Comparison of ENCODE assay signal across 8 cellular contexts in the genomic region with DNA sequence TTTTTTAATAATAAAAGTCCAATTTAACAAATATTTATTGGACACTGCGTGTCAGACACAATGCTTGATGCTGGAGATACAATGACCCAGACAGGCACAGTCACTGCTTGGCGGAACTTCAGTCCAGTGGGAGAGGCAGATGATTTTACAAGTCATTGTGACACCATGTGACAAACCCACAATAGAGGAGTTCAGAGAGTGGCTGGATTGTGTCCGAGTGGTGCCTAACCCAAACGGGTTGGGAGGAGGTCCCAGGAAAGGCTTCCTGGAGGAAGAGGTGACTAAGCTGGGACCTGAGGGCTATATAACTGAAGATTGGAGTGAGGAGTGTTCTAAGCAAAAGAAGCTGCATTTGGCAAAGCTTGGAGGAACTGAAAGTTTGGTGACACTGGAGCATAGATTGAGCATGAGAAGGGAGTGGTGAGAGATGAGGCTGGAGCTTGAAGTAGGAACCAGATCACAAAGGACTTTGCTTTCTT. TPM values are rescaled to one million over a fixed set of nuclear protein-coding genes. Genes with fewer than 3 reads are reported as not detected.
DNase-seq lines count a peak whose midpoint lies in the region; ATAC-seq and TF ChIP-seq lines count a peak whose summit lies in the region.

No MANE protein-coding gene starts in this region.

- H3K27ac Mint-ChIP-seq in CD4-positive, alpha-beta memory T cell = peak overlapping the region in 6 of 7 donors; percentile 4 to 89 (median 43)
- H3K27ac Mint-ChIP-seq in activated T-helper 17 cell treated with anti-CD3 and anti-CD28 coated beads, Interleukin-2, amount 50 U/mL, for 72 hours = no peak overlapping the region
- H3K27ac Mint-ChIP-seq in type B pancreatic cell = no peak overlapping the region

- intact Hi-C loops in CD4-positive, alpha-beta memory T cell (cut with micrococcal nuclease) = no loop called here

- no peak overlapping the region for H3K4me3 ChIP-seq in CD4-positive, alpha-beta memory T cell (ENCODE audit: low read length in 2 of 2)

- CTCF ChIA-PET in CD4-positive, alpha-beta memory T cell (lab: Charles Lee; ENCODE audit: partially characterized antibody) = interaction anchor here (1.2 kb wide), 1 partner anchor 10 kb away, joined by 3 read pairs; no protein-coding TSS in a partner anchor

- POLR2A ChIA-PET in CD4-positive, alpha-beta memory T cell (lab: Charles Lee; ENCODE audit: partially characterized antibody) = interaction anchor here (0.8 to 4.2 kb wide), 2 partner anchors 10 to 26 kb away, joined by 3 to 36 read pairs; no protein-coding TSS in a partner anchor

- TF ChIP-seq CTCF in type B pancreatic cell (conservative IDR thresholded peaks at IDR 0.05) = no peak

- no peaks in the 10 kb centered on the region for H3K27me3 ChIP-seq in CD4-positive, alpha-beta memory T cell (ENCODE audit: insufficient read depth, low read length)

- no peaks in the 10 kb centered on the region for H3K27me3 Mint-ChIP-seq in CD4-positive, alpha-beta memory T cell
- H3K27me3 Mint-ChIP-seq in activated T-helper 17 cell treated with anti-CD3 and anti-CD28 coated beads, Interleukin-2, amount 50 U/mL, for 72 hours = no peaks in the 10 kb centered on the region
- H3K27me3 Mint-ChIP-seq in type B pancreatic cell = no peaks in the 10 kb centered on the region

- H3K9me3 ChIP-seq in CD4-positive, alpha-beta memory T cell (ENCODE audit: control insufficient read depth in 1 of 2, low read length in 2 of 2) = no peaks in the 10 kb centered on the region

- H3K9me3 Mint-ChIP-seq in CD4-positive, alpha-beta memory T cell = peaks cover 0 to 2% (median 0%) of the 10 kb centered on the region in 8 donors
- H3K9me3 Mint-ChIP-seq in activated T-helper 17 cell treated with anti-CD3 and anti-CD28 coated beads, Interleukin-2, amount 50 U/mL, for 72 hours = no peaks in the 10 kb centered on the region
- H3K9me3 Mint-ChIP-seq in type B pancreatic cell = no peaks in the 10 kb centered on the region

- peaks cover 2 to 6% of the 10 kb centered on the region in 2 donors for H3K36me3 Mint-ChIP-seq in CD4-positive, alpha-beta memory T cell
- peaks cover 6% of the 10 kb centered on the region for H3K36me3 Mint-ChIP-seq in activated T-helper 17 cell treated with anti-CD3 and anti-CD28 coated beads, Interleukin-2, amount 50 U/mL, for 72 hours (ENCODE audit: low read depth)
- peaks cover 5% of the 10 kb centered on the region for H3K36me3 Mint-ChIP-seq in type B pancreatic cell

- DNase-seq in CD4-positive, alpha-beta memory T cell = no peak
- peak; percentile 46 to 80 for DNase-seq in lung microvascular endothelial cell (ENCODE audit: low read depth in 2 of 2)
- DNase-seq in NCI-H1105 treated with DMSO at 0.1 percent for 48 hours (lab: John Stamatoyannopoulos, UW) = no peak
- DNase-seq in cerebellar cortex (ENCODE audit: low spot score) = no peak
- no peak for DNase-seq in activated CD4-positive, CD25-positive, alpha-beta regulatory T cell treated with anti-CD3 and anti-CD28 coated beads, Interleukin-2, amount 50 U/mL, for 72 hours
- no peak for DNase-seq in type B pancreatic cell (ENCODE audit: extremely low spot score, unreplicated experiment)

- no peaks in the 10 kb centered on the region for H3K36me3 ChIP-seq in CD4-positive, alpha-beta memory T cell (ENCODE audit: insufficient read depth, low read length)

- H3K4me1 Mint-ChIP-seq in CD4-positive, alpha-beta memory T cell = peaks cover 45 to 82% (median 61%) of the 10 kb centered on the region in 4 donors
- peaks cover 42% of the 10 kb centered on the region for H3K4me1 Mint-ChIP-seq in activated T-helper 17 cell treated with anti-CD3 and anti-CD28 coated beads, Interleukin-2, amount 50 U/mL, for 72 hours
- H3K4me1 Mint-ChIP-seq in type B pancreatic cell (ENCODE audit: unreplicated experiment) = no peaks in the 10 kb centered on the region

- H3K4me3 Mint-ChIP-seq in CD4-positive, alpha-beta memory T cell = peak overlapping the region in 5 of 8 donors; percentile 3 to 56 (median 43)
- peak overlapping the region; percentile 6 for H3K4me3 Mint-ChIP-seq in activated T-helper 17 cell treated with anti-CD3 and anti-CD28 coated beads, Interleukin-2, amount 50 U/mL, for 72 hours
- H3K4me3 Mint-ChIP-seq in type B pancreatic cell = no peak overlapping the region

- peak; percentile 66 for ATAC-seq in HG02610 (IDR thresholded peaks at IDR 0.05; ENCODE audit: unreplicated experiment)
- ATAC-seq in activated T-helper 17 cell treated with anti-CD3 and anti-CD28 coated beads, Interleukin-2, amount 50 U/mL, for 72 hours (replicated peaks) = no peak

- H3K4me1 ChIP-seq in CD4-positive, alpha-beta memory T cell (ENCODE audit: insufficient read depth, low read length) = peaks cover 89% of the 10 kb centered on the region

- no peak overlapping the region for H3K27ac ChIP-seq in CD4-positive, alpha-beta memory T cell (ENCODE audit: low read depth, low read length)

RNA-seq across cellular contexts. Expression of a gene that starts 41.4 kb away (rescaled TPM):
- total RNA-seq in CD4-positive, alpha-beta memory T cell = 10 to 100 TPM; 72.2 to 75.5 TPM
- polyA plus RNA-seq in CD4-positive, alpha-beta memory T cell = 10 to 100 TPM; 14.5 to 40.5 TPM
- 10 to 100 TPM; 50.6 to 61.0 TPM for total RNA-seq in activated T-helper 17 cell treated with anti-CD3 and anti-CD28 coated beads, Interleukin-2, amount 50 U/mL, for 72 hours
- total RNA-seq in lung microvascular endothelial cell (6.1 and 8.7 TPM in 2 replicates), type B pancreatic cell (ENCODE audit: low replicate concordance) (26.2 and 31.4 TPM in 2 replicates)

Comparison
In these comparisons a context has a peak if more than half of its experiments do, and no peak if none do; other contexts are left out.
1. DNase-seq: peak in lung microvascular endothelial cell (2 of 2); none in CD4-positive, alpha-beta memory T cell (0 of 5), NCI-H1105 treated with DMSO at 0.1 percent for 48 hours (single experiment), cerebellar cortex (single experiment), activated CD4-positive, CD25-positive, alpha-beta regulatory T cell treated with anti-CD3 and anti-CD28 coated beads, Interleukin-2, amount 50 U/mL, for 72 hours (single experiment) and type B pancreatic cell (single experiment).
2. H3K27ac Mint-ChIP-seq: peak in CD4-positive, alpha-beta memory T cell (6 of 7); none in activated T-helper 17 cell treated with anti-CD3 and anti-CD28 coated beads, Interleukin-2, amount 50 U/mL, for 72 hours (single experiment) and type B pancreatic cell (single experiment).